Comparison of ENCODE assay signal across 8 cellular contexts in genomic region chr3:197297476-197298340, GRCh38. TPM values are rescaled to one million over a fixed set of nuclear protein-coding genes. Genes with fewer than 3 reads are reported as not detected.
DNase-seq lines count a peak whose midpoint lies in the region; ATAC-seq and TF ChIP-seq lines count a peak whose summit lies in the region.

No MANE protein-coding gene starts in this region.

- H2AK5ac ChIP-seq in mesendoderm (ENCODE audit: low read length), result no peak overlapping the region

- TF ChIP-seq CTCF in CD8-positive, alpha-beta T cell (IDR thresholded peaks at IDR 0.05), result no peak

- H3K23ac ChIP-seq in mesendoderm (ENCODE audit: low read length), result no peak overlapping the region

- intact Hi-C loops in CD8-positive, alpha-beta T cell (cut with DNase I, micrococcal nuclease), result loop anchor here (1.0 to 10.0 kb wide), 6 partner anchors 40 to 437 kb away; partner anchors contain the start of genes BDH1 (in 1 of the 2), NCBP2 (in 1 of the 2) and RUBCN (in 1 of the 2)

- peaks cover 16% of the 10 kb centered on the region for H3K4me1 ChIP-seq in CD8-positive, alpha-beta T cell (ENCODE audit: insufficient read depth, low read length)
- H3K4me1 ChIP-seq in mesendoderm (ENCODE audit: control insufficient read depth, low read depth, low read length), result peaks cover 5% of the 10 kb centered on the region

- H3K18ac ChIP-seq in mesendoderm (ENCODE audit: low read length), result peak overlapping the region; percentile 93

- peak overlapping the region; percentile 95 for H2BK5ac ChIP-seq in mesendoderm (ENCODE audit: low read length)

- no peak overlapping the region for H4K8ac ChIP-seq in mesendoderm (ENCODE audit: low read depth, low read length)

- H3K36me3 ChIP-seq in CD8-positive, alpha-beta T cell (ENCODE audit: insufficient read depth, low read length), result no peaks in the 10 kb centered on the region
- no peaks in the 10 kb centered on the region for H3K36me3 ChIP-seq in mesendoderm (ENCODE audit: control insufficient read depth, insufficient read depth, low read length)

- H2BK120ac ChIP-seq in mesendoderm (ENCODE audit: low read depth, low read length), result no peak overlapping the region

- no peak overlapping the region for H2BK15ac ChIP-seq in mesendoderm (replicated peaks; ENCODE audit: low read depth)

- whole genome bisulfite sequencing in mesendoderm (ENCODE audit: extremely low coverage, insufficient coverage, low lambda C conversion rate), result no CpG with 5 or more reads among the region's 100 CpGs

- H3K79me2 ChIP-seq in mesendoderm (ENCODE audit: control insufficient read depth, insufficient read depth, low read length), result peaks cover 9% of the 10 kb centered on the region

- no peaks in the 10 kb centered on the region for H3K9me3 Mint-ChIP-seq in CD8-positive, alpha-beta T cell
- H3K9me3 Mint-ChIP-seq in effector memory CD8-positive, alpha-beta T cell, result no peaks in the 10 kb centered on the region

- H3K9me3 ChIP-seq in CD8-positive, alpha-beta T cell (ENCODE audit: low read length), result no peaks in the 10 kb centered on the region

- H3K27me3 ChIP-seq in CD8-positive, alpha-beta T cell (ENCODE audit: insufficient read depth, low read length), result no peaks in the 10 kb centered on the region
- no peaks in the 10 kb centered on the region for H3K27me3 ChIP-seq in mesendoderm (ENCODE audit: insufficient read depth, low read length, poor library complexity)

- ATAC-seq in CD8-positive, alpha-beta T cell, result peak; percentile 74
- peak; percentile 37 for ATAC-seq in GM19468 (IDR thresholded peaks at IDR 0.05; ENCODE audit: extremely low read depth, unreplicated experiment)
- peak; percentile 79 for ATAC-seq in effector memory CD8-positive, alpha-beta T cell (replicated peaks)

- H3K36me3 Mint-ChIP-seq in CD8-positive, alpha-beta T cell, result peaks cover 20% of the 10 kb centered on the region
- peaks cover 26% of the 10 kb centered on the region for H3K36me3 Mint-ChIP-seq in effector memory CD8-positive, alpha-beta T cell (ENCODE audit: insufficient read depth)

- peaks cover 4% of the 10 kb centered on the region for H3K79me1 ChIP-seq in mesendoderm (ENCODE audit: low read length)

- peak overlapping the region; percentile 100 for H3K56ac ChIP-seq in mesendoderm (ENCODE audit: low read length)

- CTCF ChIA-PET in CD8-positive, alpha-beta T cell (lab: Charles Lee), result interaction anchor here (0.6 to 1.1 kb wide), 2 partner anchors 8 to 152 kb away, joined by 3 to 4 read pairs; no protein-coding TSS in a partner anchor

- POLR2A ChIA-PET in CD8-positive, alpha-beta T cell (lab: Charles Lee), result interaction anchor here (0.6 to 1.8 kb wide), 3 partner anchors 11 to 179 kb away, joined by 3 to 6 read pairs (median 4); no protein-coding TSS in a partner anchor

- no peak overlapping the region for H4K5ac ChIP-seq in mesendoderm (ENCODE audit: low read length)

- H3K27ac ChIP-seq in CD8-positive, alpha-beta T cell (ENCODE audit: low read depth, low read length), result peak overlapping the region; percentile 62
- H3K27ac ChIP-seq in mesendoderm (ENCODE audit: low read depth, low read length), result peak overlapping the region; percentile 93

- peak overlapping the region; percentile 94 for H3K27ac Mint-ChIP-seq in CD8-positive, alpha-beta T cell
- H3K27ac Mint-ChIP-seq in effector memory CD8-positive, alpha-beta T cell, result peak overlapping the region; percentile 87 to 90

- H3K4me1 Mint-ChIP-seq in CD8-positive, alpha-beta T cell (ENCODE audit: low read depth), result peaks cover 49% of the 10 kb centered on the region
- H3K4me1 Mint-ChIP-seq in effector memory CD8-positive, alpha-beta T cell (ENCODE audit: low read depth in 2 of 2), result peaks cover 21 to 22% of the 10 kb centered on the region in 2 donors

- peak overlapping the region; percentile 84 for H3K4me2 ChIP-seq in mesendoderm (ENCODE audit: low read length)

- peaks cover 2% of the 10 kb centered on the region for H3K27me3 Mint-ChIP-seq in CD8-positive, alpha-beta T cell (ENCODE audit: low read depth)
- H3K27me3 Mint-ChIP-seq in effector memory CD8-positive, alpha-beta T cell, result no peaks in the 10 kb centered on the region

- H3K9ac ChIP-seq in mesendoderm (ENCODE audit: low read length), result peak overlapping the region; percentile 98

- peak overlapping the region; percentile 97 for H3K4me3 ChIP-seq in CD8-positive, alpha-beta T cell (ENCODE audit: low read depth, low read length)
- peak overlapping the region; percentile 94 for H3K4me3 ChIP-seq in mesendoderm (ENCODE audit: low read length)

- peak overlapping the region; percentile 63 for H3K4ac ChIP-seq in mesendoderm (ENCODE audit: low read depth, low read length)

- DNase-seq in CD8-positive, alpha-beta T cell, result peak; percentile 63 to 92 (median 86)
- DNase-seq in HPDE6-E6E7 (ENCODE audit: extremely low spot score), result peak; percentile 80
- peak; percentile 70 for DNase-seq in NCI-H82 treated with DMSO at 0.1 percent for 48 hours (lab: John Stamatoyannopoulos, UW; ENCODE audit: unreplicated experiment)
- peak; percentile 68 to 82 (median 71) for DNase-seq in activated CD8-positive, alpha-beta memory T cell treated with anti-CD3 and anti-CD28 coated beads for 48 hours (ENCODE audit: low read depth in 2 of 3, low spot score in 2 of 3)
- peak; percentile 77 to 80 (median 80) for DNase-seq in effector memory CD8-positive, alpha-beta T cell
- DNase-seq in mesendoderm, result peak; percentile 93
- DNase-seq in stimulated activated CD8-positive, alpha-beta memory T cell treated with anti-CD3 and anti-CD28 coated beads, Interleukin-12 subunit alpha, Interleukin-12 subunit beta, amount 100 ng/mL, for 4 hours (ENCODE audit: low read depth), result peak; percentile 83

- H3K4me3 Mint-ChIP-seq in CD8-positive, alpha-beta T cell, result peak overlapping the region; percentile 91
- H3K4me3 Mint-ChIP-seq in effector memory CD8-positive, alpha-beta T cell, result peak overlapping the region; percentile 93 to 94

RNA-seq across cellular contexts. Expression of gene DLG1, which starts 0.7 kb away (rescaled TPM):
- total RNA-seq in CD8-positive, alpha-beta T cell, result 10 to 100 TPM; 70.9 to 72.9 TPM
- 43.0 TPM for polyA plus RNA-seq in mesendoderm (2013, experiment 1 of 2)
- polyA plus RNA-seq in mesendoderm (2013, experiment 2 of 2), result 43.5 TPM

Comparison
In these comparisons a context has a peak if more than half of its experiments do, and no peak if none do; other contexts are left out.
1. Peak in every context shown above with its lines: DNase-seq, ATAC-seq, H3K4me3 ChIP-seq and H3K27ac ChIP-seq.